In the genomic region with DNA sequence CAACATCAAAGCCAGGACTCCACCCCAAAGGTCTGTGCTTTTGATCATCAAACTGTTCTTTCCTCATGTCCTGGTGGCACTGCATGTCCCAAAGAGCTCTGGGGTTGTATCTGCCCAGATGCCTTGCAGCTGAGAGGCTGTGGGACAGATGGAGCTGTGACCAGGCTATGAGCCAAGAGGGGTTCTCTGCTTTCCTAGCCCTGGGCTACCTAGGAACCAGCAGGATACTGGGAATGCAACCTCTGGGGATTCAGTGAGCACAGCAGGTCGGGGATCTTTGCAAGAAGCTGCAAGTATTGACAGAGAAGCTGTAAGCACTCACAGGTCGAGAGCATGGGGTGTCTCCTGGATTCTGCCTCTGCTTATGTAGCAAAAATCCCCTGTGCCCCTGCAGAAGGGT, we compare ENCODE assay signal across 1 cellular context.
TF ChIP-seq lines count a peak whose summit lies in the region.

No MANE protein-coding gene starts in this region.

TF ChIP-seq in GM23338, 12 proteins besides CTCF, POLR2A, EP300 and RAD21 (continued from another document):
- TF ChIP-seq REST (IDR thresholded peaks at IDR 0.05; ENCODE audit: unreplicated experiment): no peak
- no peak for TF ChIP-seq EZH2phosphoT487 (IDR thresholded peaks at IDR 0.05; ENCODE audit: unreplicated experiment)
- TF ChIP-seq, protein P1, sequence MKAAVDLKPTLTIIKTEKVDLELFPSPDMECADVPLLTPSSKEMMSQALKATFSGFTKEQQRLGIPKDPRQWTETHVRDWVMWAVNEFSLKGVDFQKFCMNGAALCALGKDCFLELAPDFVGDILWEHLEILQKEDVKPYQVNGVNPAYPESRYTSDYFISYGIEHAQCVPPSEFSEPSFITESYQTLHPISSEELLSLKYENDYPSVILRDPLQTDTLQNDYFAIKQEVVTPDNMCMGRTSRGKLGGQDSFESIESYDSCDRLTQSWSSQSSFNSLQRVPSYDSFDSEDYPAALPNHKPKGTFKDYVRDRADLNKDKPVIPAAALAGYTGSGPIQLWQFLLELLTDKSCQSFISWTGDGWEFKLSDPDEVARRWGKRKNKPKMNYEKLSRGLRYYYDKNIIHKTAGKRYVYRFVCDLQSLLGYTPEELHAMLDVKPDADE (IDR thresholded peaks at IDR 0.05): no peak
